16 cellular contexts compared by ENCODE assay signal in the genomic region with DNA sequence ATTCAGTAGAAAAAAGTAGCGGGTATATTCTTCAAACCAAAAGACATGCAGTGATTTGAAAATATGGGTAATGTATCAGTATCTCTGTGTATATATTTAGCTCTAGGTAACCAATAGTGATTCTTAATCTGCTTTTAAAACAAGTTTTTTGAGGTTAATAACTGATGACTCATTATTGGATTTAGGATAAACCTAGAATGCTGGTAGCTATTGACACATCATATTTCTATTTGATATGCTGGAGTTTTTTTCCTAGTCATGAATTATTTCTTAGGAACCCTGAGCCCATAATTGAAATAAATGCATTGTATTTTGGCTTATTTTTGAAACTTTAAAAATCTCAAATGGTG. TPM values are rescaled to one million over a fixed set of nuclear protein-coding genes. Genes with fewer than 3 reads are reported as not detected.
DNase-seq lines count a peak whose midpoint lies in the region; ATAC-seq and TF ChIP-seq lines count a peak whose summit lies in the region.
"Had no signal": no experiment of that assay in that cellular context is flagged by ENCODE, and none has a peak within 500 bp of the region (broad histone marks: within the 10 kb centered on the region; RNA-seq: fewer than 3 reads in every experiment).

No MANE protein-coding gene starts in this region.

- peak overlapping the region; percentile 52 for H3K27ac Mint-ChIP-seq in activated CD8-positive, alpha-beta memory T cell treated with anti-CD3 and anti-CD28 coated beads, Interleukin-2, amount 10 ng/mL, durations not matched to agents 7 days and 5 days
- peak overlapping the region; percentile 49 for H3K27ac Mint-ChIP-seq in activated CD4-positive, alpha-beta memory T cell treated with anti-CD3 and anti-CD28 coated beads, Interleukin-2, amount 10 ng/mL, durations not matched to agents 7 days and 5 days
- H3K27ac Mint-ChIP-seq: activated naive CD4-positive, alpha-beta T cell treated with anti-CD3 and anti-CD28 coated beads, Interleukin-2, amount 10 ng/mL, durations not matched to agents 7 days and 5 days; mesothelial cell of epicardium had no signal

- DNase-seq in activated CD8-positive, alpha-beta memory T cell treated with anti-CD3 and anti-CD28 coated beads, Interleukin-2, amount 10 ng/mL, durations not matched to agents 7 days and 5 days = no peak
- DNase-seq in activated CD8-positive, alpha-beta memory T cell treated with anti-CD3 and anti-CD28 coated beads, Interleukin-2, amount 50 U/mL, for 48 hours = no peak
- no peak for DNase-seq in activated CD4-positive, alpha-beta memory T cell treated with anti-CD3 and anti-CD28 coated beads, Interleukin-2, amount 10 ng/mL, durations not matched to agents 7 days and 5 days
- DNase-seq in esophagus squamous epithelium (lab: John Stamatoyannopoulos, UW) (no peak), stomach (no peak), NCI-H2227 (lab: John Stamatoyannopoulos, UW; ENCODE audit: unreplicated experiment) (no peak), amniotic stem cell (lab: John Stamatoyannopoulos, UW) (no peak)
- DNase-seq in stimulated activated CD4-positive, alpha-beta T cell treated with anti-CD3 and anti-CD28 coated beads, Interleukin-4, amount 100 ng/mL, for 24 hours = no peak
- DNase-seq: activated naive CD4-positive, alpha-beta T cell treated with anti-CD3 and anti-CD28 coated beads, Interleukin-2, amount 10 ng/mL, durations not matched to agents 7 days and 5 days; DMS 273 treated with DMSO at 0.1 percent for 48 hours; NCI-H1417; NCI-H774 had no signal

- TF ChIP-seq CTCF in esophagus squamous epithelium (IDR thresholded peaks at IDR 0.05) (no peak), stomach (IDR thresholded peaks at IDR 0.05) (no peak)

- H3K4me1 Mint-ChIP-seq in activated CD8-positive, alpha-beta memory T cell treated with anti-CD3 and anti-CD28 coated beads, Interleukin-2, amount 10 ng/mL, durations not matched to agents 7 days and 5 days = peaks cover 38% of the 10 kb centered on the region
- H3K4me1 Mint-ChIP-seq in activated CD4-positive, alpha-beta memory T cell treated with anti-CD3 and anti-CD28 coated beads, Interleukin-2, amount 10 ng/mL, durations not matched to agents 7 days and 5 days = peaks cover 45% of the 10 kb centered on the region

- H3K4me3 Mint-ChIP-seq in activated CD8-positive, alpha-beta memory T cell treated with anti-CD3 and anti-CD28 coated beads, Interleukin-2, amount 10 ng/mL, durations not matched to agents 7 days and 5 days = no peak overlapping the region
- H3K4me3 Mint-ChIP-seq in activated CD4-positive, alpha-beta memory T cell treated with anti-CD3 and anti-CD28 coated beads, Interleukin-2, amount 10 ng/mL, durations not matched to agents 7 days and 5 days = peak overlapping the region; percentile 21
- H3K4me3 Mint-ChIP-seq: activated naive CD4-positive, alpha-beta T cell treated with anti-CD3 and anti-CD28 coated beads, Interleukin-2, amount 10 ng/mL, durations not matched to agents 7 days and 5 days; mesothelial cell of epicardium had no signal

- H3K36me3 ChIP-seq in esophagus squamous epithelium (no peaks in the 10 kb centered on the region), stomach (no peaks in the 10 kb centered on the region)
- H3K36me3 ChIP-seq: prostate gland, tibial nerve had no signal

- H3K36me3 Mint-ChIP-seq in activated CD8-positive, alpha-beta memory T cell treated with anti-CD3 and anti-CD28 coated beads, Interleukin-2, amount 10 ng/mL, durations not matched to agents 7 days and 5 days = peaks cover 8% of the 10 kb centered on the region
- peaks cover 7% of the 10 kb centered on the region for H3K36me3 Mint-ChIP-seq in activated CD4-positive, alpha-beta memory T cell treated with anti-CD3 and anti-CD28 coated beads, Interleukin-2, amount 10 ng/mL, durations not matched to agents 7 days and 5 days (ENCODE audit: low read depth)
- H3K36me3 Mint-ChIP-seq: mesothelial cell of epicardium had no signal

- H3K27me3 ChIP-seq in esophagus squamous epithelium (no peaks in the 10 kb centered on the region), stomach (no peaks in the 10 kb centered on the region)
- H3K27me3 ChIP-seq: hepatocyte, tibial nerve had no signal

- no peaks in the 10 kb centered on the region for H3K27me3 Mint-ChIP-seq in activated CD8-positive, alpha-beta memory T cell treated with anti-CD3 and anti-CD28 coated beads, Interleukin-2, amount 10 ng/mL, durations not matched to agents 7 days and 5 days
- H3K27me3 Mint-ChIP-seq in activated CD4-positive, alpha-beta memory T cell treated with anti-CD3 and anti-CD28 coated beads, Interleukin-2, amount 10 ng/mL, durations not matched to agents 7 days and 5 days = no peaks in the 10 kb centered on the region
- H3K27me3 Mint-ChIP-seq: activated naive CD4-positive, alpha-beta T cell treated with anti-CD3 and anti-CD28 coated beads, Interleukin-2, amount 10 ng/mL, durations not matched to agents 7 days and 5 days had no signal

- ATAC-seq in activated CD8-positive, alpha-beta memory T cell treated with anti-CD3 and anti-CD28 coated beads, Interleukin-2, amount 10 ng/mL, durations not matched to agents 7 days and 5 days = no peak

- H3K27ac ChIP-seq in esophagus squamous epithelium (peak overlapping the region; percentile 82 to 90 (median 88)), stomach (peak overlapping the region in 4 of 5 donors; percentile 1 to 77 (median 50))
- H3K27ac ChIP-seq: hepatocyte had no signal

- H3K9me3 ChIP-seq in esophagus squamous epithelium = no peaks in the 10 kb centered on the region
- H3K9me3 ChIP-seq in stomach = no peaks in the 10 kb centered on the region
- H3K9me3 ChIP-seq: prostate gland, tibial nerve had no signal

- H3K4me3 ChIP-seq in esophagus squamous epithelium (no peak overlapping the region), stomach (no peak overlapping the region)
- H3K4me3 ChIP-seq: hepatocyte, prostate gland, tibial nerve had no signal

- intact Hi-C loops in esophagus squamous epithelium (cut with DNase I) = no loop called here
- intact Hi-C loops in stomach (cut with DNase I; ENCODE audit: low total_unique reads) = no loop called here

- no peak for TF ChIP-seq POLR2A in esophagus squamous epithelium (IDR thresholded peaks at IDR 0.05)
- no peak for TF ChIP-seq POLR2A in stomach (IDR thresholded peaks at IDR 0.05)

- POLR2A ChIA-PET in activated CD4-positive, alpha-beta memory T cell treated with anti-CD3 and anti-CD28 coated beads, Interleukin-2, amount 10 ng/mL, durations not matched to agents 7 days and 5 days (lab: Charles Lee) = interaction anchor here (0.9 to 3.8 kb wide), 13 partner anchors 12 to 156 kb away, joined by 3 to 49 read pairs (median 6); partner anchors contain the start of gene ARF6

- WGBS in esophagus squamous epithelium, 2 donors = 0% methylated on average over 1 of the region's 1 CpG
- 0 to 4% (median 2%) methylated on average over 1 of the region's 1 CpG for WGBS in stomach, 5 donors

- CTCF ChIA-PET in activated CD8-positive, alpha-beta memory T cell treated with anti-CD3 and anti-CD28 coated beads, Interleukin-2, amount 10 ng/mL, durations not matched to agents 7 days and 5 days (lab: Charles Lee) = interaction anchor here (1.1 to 2.2 kb wide), 3 partner anchors 29 to 67 kb away, joined by 3 to 6 read pairs (median 3); no protein-coding TSS in a partner anchor
- CTCF ChIA-PET in activated CD4-positive, alpha-beta memory T cell treated with anti-CD3 and anti-CD28 coated beads, Interleukin-2, amount 10 ng/mL, durations not matched to agents 7 days and 5 days (lab: Charles Lee) = interaction anchor here (0.6 to 1.8 kb wide), 7 partner anchors 14 to 93 kb away, joined by 3 to 10 read pairs (median 3); no protein-coding TSS in a partner anchor

- H3K9me3 Mint-ChIP-seq in activated CD8-positive, alpha-beta memory T cell treated with anti-CD3 and anti-CD28 coated beads, Interleukin-2, amount 10 ng/mL, durations not matched to agents 7 days and 5 days (ENCODE audit: low read depth) = peaks cover 2% of the 10 kb centered on the region
- peaks cover 2% of the 10 kb centered on the region for H3K9me3 Mint-ChIP-seq in activated CD4-positive, alpha-beta memory T cell treated with anti-CD3 and anti-CD28 coated beads, Interleukin-2, amount 10 ng/mL, durations not matched to agents 7 days and 5 days
- H3K9me3 Mint-ChIP-seq: activated naive CD4-positive, alpha-beta T cell treated with anti-CD3 and anti-CD28 coated beads, Interleukin-2, amount 10 ng/mL, durations not matched to agents 7 days and 5 days; mesothelial cell of epicardium had no signal

- TF ChIP-seq EP300 in stomach (IDR thresholded peaks at IDR 0.05) = no peak

- peaks cover 17 to 81% (median 25%) of the 10 kb centered on the region in 3 donors for H3K4me1 ChIP-seq in esophagus squamous epithelium
- H3K4me1 ChIP-seq in stomach = peaks cover 0 to 33% (median 6%) of the 10 kb centered on the region in 4 donors
- H3K4me1 ChIP-seq: prostate gland had no signal

RNA-seq across cellular contexts. Expression of gene ARF6, which starts 15.5 kb away (rescaled TPM):
- total RNA-seq in activated CD8-positive, alpha-beta memory T cell treated with anti-CD3 and anti-CD28 coated beads, Interleukin-2, amount 10 ng/mL, durations not matched to agents 7 days and 5 days = 100 to 1,000 TPM; 171 to 190 TPM
- total RNA-seq in activated CD4-positive, alpha-beta memory T cell treated with anti-CD3 and anti-CD28 coated beads, Interleukin-2, amount 10 ng/mL, durations not matched to agents 7 days and 5 days = 100 to 1,000 TPM; 198 to 199 TPM
- 100 to 1,000 TPM; 109 to 156 (median 133) TPM for total RNA-seq in esophagus squamous epithelium
- 100 to 1,000 TPM in 1 of 5 donors, 10 to 100 TPM in 4; 19.8 to 104 (median 54.9) TPM for total RNA-seq in stomach
- 10 to 100 TPM; 31.7 to 61.3 (median 35.0) TPM for polyA plus RNA-seq in stomach

RNA-seq across cellular contexts. Expression of gene NEMF, which starts 55.8 kb away (rescaled TPM):
- 10 to 100 TPM; 78.7 to 82.8 TPM for total RNA-seq in activated CD8-positive, alpha-beta memory T cell treated with anti-CD3 and anti-CD28 coated beads, Interleukin-2, amount 10 ng/mL, durations not matched to agents 7 days and 5 days
- total RNA-seq in activated CD4-positive, alpha-beta memory T cell treated with anti-CD3 and anti-CD28 coated beads, Interleukin-2, amount 10 ng/mL, durations not matched to agents 7 days and 5 days = 10 to 100 TPM; 64.7 to 73.3 TPM
- total RNA-seq in esophagus squamous epithelium (10 to 100 TPM; 36.4 to 89.8 (median 59.9) TPM), stomach (100 to 1,000 TPM in 4 of 5 donors, 10 to 100 TPM in 1; 35.7 to 478 (median 107) TPM)
- 10 to 100 TPM; 14.8 to 30.2 (median 22.9) TPM for polyA plus RNA-seq in stomach
